In the genomic region with DNA sequence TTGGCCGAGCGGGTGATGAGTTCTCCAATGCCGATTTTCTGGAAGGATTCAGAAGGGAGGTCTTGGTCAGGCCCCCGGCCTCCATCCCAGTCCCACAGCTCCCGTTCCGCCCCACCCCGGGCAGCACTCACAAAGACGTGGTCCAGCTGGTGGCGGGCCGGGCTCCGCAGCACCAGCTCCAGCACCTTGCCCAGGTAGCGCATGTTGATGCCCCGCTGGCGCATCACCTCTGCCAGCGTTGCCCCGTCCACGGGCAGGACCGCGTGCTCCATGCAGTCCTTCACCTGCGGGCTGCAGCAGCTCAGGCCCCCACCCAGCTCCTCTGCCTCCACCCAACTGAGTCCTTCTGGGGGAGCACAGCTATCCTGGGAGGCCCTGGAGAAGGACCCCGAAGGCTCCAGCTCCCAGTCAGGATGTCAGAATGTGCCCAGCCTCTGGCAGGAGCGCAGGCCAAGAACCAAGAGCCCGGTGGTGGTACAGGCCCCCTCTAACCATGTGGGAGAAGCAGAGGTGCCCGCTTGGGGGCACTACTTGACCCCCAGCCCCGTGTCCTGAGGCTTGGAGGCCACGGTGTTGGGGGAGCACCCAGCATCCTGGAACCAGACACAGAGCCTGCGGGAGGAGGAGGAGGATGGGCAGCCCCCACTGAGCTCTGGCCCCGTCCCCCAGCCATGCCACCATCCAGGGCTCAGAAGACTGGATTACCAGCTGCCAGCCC, we compare ENCODE assay signal across 1 cellular context.
A peak's percentile ranks its signal among the peaks of the same experiment; 100 is the strongest.
TF ChIP-seq lines count a peak whose summit lies in the region.

No MANE protein-coding gene starts in this region.

TF ChIP-seq in HepG2, 621 proteins besides CTCF, POLR2A, EP300 and RAD21:
- TF ChIP-seq AGO2 (optimal IDR thresholded peaks at IDR 0.05; ENCODE audit: low read depth, low read length) (peak; percentile 11), SUZ12 (IDR thresholded peaks at IDR 0.05; ENCODE audit: low read depth, low read length) (no peak), ATAD3A (CRISPR knock-in tag; IDR thresholded peaks at IDR 0.05) (no peak), MAF1 (CRISPR knock-in tag; IDR thresholded peaks at IDR 0.05; ENCODE audit: borderline replicate concordance) (no peak), ZNF292 (CRISPR knock-in tag; IDR thresholded peaks at IDR 0.05; ENCODE audit: borderline replicate concordance, low read depth) (no peak), ZFP36L1 (CRISPR knock-in tag; IDR thresholded peaks at IDR 0.05) (no peak), KAT8 (CRISPR knock-in tag; IDR thresholded peaks at IDR 0.05) (no peak), ZNF781 (CRISPR knock-in tag; IDR thresholded peaks at IDR 0.05; ENCODE audit: borderline replicate concordance, not compliant biosample characterization) (no peak), RBM22 (optimal IDR thresholded peaks at IDR 0.05; ENCODE audit: low read length) (peak; percentile 66), RBFOX2 (IDR thresholded peaks at IDR 0.05; ENCODE audit: low read depth, low read length) (0 out of 2 replicates have a peak, but pooled peaks have one; percentile 35)
- TF ChIP-seq, protein P1, sequence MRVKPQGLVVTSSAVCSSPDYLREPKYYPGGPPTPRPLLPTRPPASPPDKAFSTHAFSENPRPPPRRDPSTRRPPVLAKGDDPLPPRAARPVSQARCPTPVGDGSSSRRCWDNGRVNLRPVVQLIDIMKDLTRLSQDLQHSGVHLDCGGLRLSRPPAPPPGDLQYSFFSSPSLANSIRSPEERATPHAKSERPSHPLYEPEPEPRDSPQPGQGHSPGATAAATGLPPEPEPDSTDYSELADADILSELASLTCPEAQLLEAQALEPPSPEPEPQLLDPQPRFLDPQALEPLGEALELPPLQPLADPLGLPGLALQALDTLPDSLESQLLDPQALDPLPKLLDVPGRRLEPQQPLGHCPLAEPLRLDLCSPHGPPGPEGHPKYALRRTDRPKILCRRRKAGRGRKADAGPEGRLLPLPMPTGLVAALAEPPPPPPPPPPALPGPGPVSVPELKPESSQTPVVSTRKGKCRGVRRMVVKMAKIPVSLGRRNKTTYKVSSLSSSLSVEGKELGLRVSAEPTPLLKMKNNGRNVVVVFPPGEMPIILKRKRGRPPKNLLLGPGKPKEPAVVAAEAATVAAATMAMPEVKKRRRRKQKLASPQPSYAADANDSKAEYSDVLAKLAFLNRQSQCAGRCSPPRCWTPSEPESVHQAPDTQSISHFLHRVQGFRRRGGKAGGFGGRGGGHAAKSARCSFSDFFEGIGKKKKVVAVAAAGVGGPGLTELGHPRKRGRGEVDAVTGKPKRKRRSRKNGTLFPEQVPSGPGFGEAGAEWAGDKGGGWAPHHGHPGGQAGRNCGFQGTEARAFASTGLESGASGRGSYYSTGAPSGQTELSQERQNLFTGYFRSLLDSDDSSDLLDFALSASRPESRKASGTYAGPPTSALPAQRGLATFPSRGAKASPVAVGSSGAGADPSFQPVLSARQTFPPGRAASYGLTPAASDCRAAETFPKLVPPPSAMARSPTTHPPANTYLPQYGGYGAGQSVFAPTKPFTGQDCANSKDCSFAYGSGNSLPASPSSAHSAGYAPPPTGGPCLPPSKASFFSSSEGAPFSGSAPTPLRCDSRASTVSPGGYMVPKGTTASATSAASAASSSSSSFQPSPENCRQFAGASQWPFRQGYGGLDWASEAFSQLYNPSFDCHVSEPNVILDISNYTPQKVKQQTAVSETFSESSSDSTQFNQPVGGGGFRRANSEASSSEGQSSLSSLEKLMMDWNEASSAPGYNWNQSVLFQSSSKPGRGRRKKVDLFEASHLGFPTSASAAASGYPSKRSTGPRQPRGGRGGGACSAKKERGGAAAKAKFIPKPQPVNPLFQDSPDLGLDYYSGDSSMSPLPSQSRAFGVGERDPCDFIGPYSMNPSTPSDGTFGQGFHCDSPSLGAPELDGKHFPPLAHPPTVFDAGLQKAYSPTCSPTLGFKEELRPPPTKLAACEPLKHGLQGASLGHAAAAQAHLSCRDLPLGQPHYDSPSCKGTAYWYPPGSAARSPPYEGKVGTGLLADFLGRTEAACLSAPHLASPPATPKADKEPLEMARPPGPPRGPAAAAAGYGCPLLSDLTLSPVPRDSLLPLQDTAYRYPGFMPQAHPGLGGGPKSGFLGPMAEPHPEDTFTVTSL (CRISPR knock-in tag; IDR thresholded peaks at IDR 0.05; ENCODE audit: borderline replicate concordance) = no peak
